ENCODE assay signal across 8 cellular contexts in genomic region chr7:151051108-151051507, GRCh38. TPM values are rescaled to one million over a fixed set of nuclear protein-coding genes. Genes with fewer than 3 reads are reported as not detected.
DNase-seq lines count a peak whose midpoint lies in the region; ATAC-seq and TF ChIP-seq lines count a peak whose summit lies in the region.

No MANE protein-coding gene starts in this region.

- H3K27ac ChIP-seq in right lobe of liver (no peak overlapping the region), PC-9 (no peak overlapping the region)

- H2AFZ ChIP-seq in PC-9: no peak overlapping the region

- DNase-seq in Daoy (ENCODE audit: low read depth) (peak; percentile 80), WTC11 (ENCODE audit: low spot score) (peak; percentile 90), right lobe of liver (peak in 1 of 3 donors; percentile 61), PC-9 (no peak), cortex of kidney (lab: John Stamatoyannopoulos, UW) (no peak)
- peak; percentile 59 for DNase-seq in central memory CD4-positive, alpha-beta T cell
- peak; percentile 57 for DNase-seq in stimulated activated naive CD8-positive, alpha-beta T cell treated with anti-CD3 and anti-CD28 coated beads, Interleukin-15, Interleukin-2, amounts not matched to agents 100 U/mL and 50 U/mL, for 24 hours

- no peak overlapping the region for H3K4me3 Mint-ChIP-seq in WTC11

- H3K4me1 Mint-ChIP-seq in WTC11: peaks cover 3% of the 10 kb centered on the region; the same call in 1 of the 2 replicates

- ATAC-seq in WTC11 (peak; percentile 85), right lobe of liver (peak; percentile 45 to 79 (median 56)), HG02571 (IDR thresholded peaks at IDR 0.05; ENCODE audit: unreplicated experiment) (no peak)
- peak; percentile 62 for ATAC-seq in stimulated activated naive CD8-positive, alpha-beta T cell treated with anti-CD3 and anti-CD28 coated beads, Interleukin-15, Interleukin-2, amounts not matched to agents 100 U/mL and 50 U/mL, for 24 hours

- no peaks in the 10 kb centered on the region; the same call in 1 of the 2 replicates for H3K36me3 Mint-ChIP-seq in WTC11

- no peaks in the 10 kb centered on the region for H3K9me3 Mint-ChIP-seq in WTC11

- H3F3A ChIP-seq in PC-9 (ENCODE audit: insufficient read depth, low read depth): peaks cover 26% of the 10 kb centered on the region; the same call in 1 of the 2 replicates

- H3K9me2 ChIP-seq in PC-9 (ENCODE audit: insufficient read depth): no peaks in the 10 kb centered on the region

- H3K27ac Mint-ChIP-seq in WTC11: no peak overlapping the region

- H3K79me2 ChIP-seq in PC-9 (ENCODE audit: low read depth): no peaks in the 10 kb centered on the region

- no peak for TF ChIP-seq POLR2A in right lobe of liver (IDR thresholded peaks at IDR 0.05)

- no peaks in the 10 kb centered on the region for H3K27me3 ChIP-seq in right lobe of liver
- no peaks in the 10 kb centered on the region for H3K27me3 ChIP-seq in PC-9 (ENCODE audit: insufficient read depth, low read depth)

- H3K36me3 ChIP-seq in right lobe of liver (no peaks in the 10 kb centered on the region), PC-9 (ENCODE audit: low read depth) (no peaks in the 10 kb centered on the region)

- CTCF ChIA-PET in WTC11 (lab: Charles Lee): interaction anchor here (0.5 to 4.2 kb wide), 16 partner anchors 9 to 1218 kb away, joined by 3 to 34 read pairs (median 4); partner anchors contain the start of gene ABCB8
- CTCF ChIA-PET in PC-9 (lab: Charles Lee): no interaction called here

- peaks cover 34% of the 10 kb centered on the region for H3K27me3 Mint-ChIP-seq in WTC11 (ENCODE audit: low read depth)

- BruUV-seq in PC-9 (replicated peaks; lab: Mats Ljungman, UMichigan): no TSS peak

- H3K9me3 ChIP-seq in right lobe of liver (no peaks in the 10 kb centered on the region), PC-9 (ENCODE audit: insufficient read depth, low read depth) (no peaks in the 10 kb centered on the region)

- TF ChIP-seq CTCF in WTC11 (IDR thresholded peaks at IDR 0.05) (no peak), right lobe of liver (IDR thresholded peaks at IDR 0.05) (no peak), PC-9 (conservative IDR thresholded peaks at IDR 0.05) (no peak)

- H3K4me3 ChIP-seq in right lobe of liver (no peak overlapping the region), PC-9 (no peak overlapping the region)

- no peaks in the 10 kb centered on the region for H3K4me1 ChIP-seq in right lobe of liver
- peaks cover 18% of the 10 kb centered on the region for H3K4me1 ChIP-seq in PC-9 (replicated peaks; ENCODE audit: insufficient read depth)

- intact Hi-C loops in right lobe of liver (cut with DNase I): no loop called here
- intact Hi-C loops in PC-9 (cut with micrococcal nuclease; ENCODE audit: unreplicated experiment): no loop called here

- 7% methylated on average over 7 of the region's 50 CpGs for WGBS in right lobe of liver (ENCODE audit: insufficient coverage, low coverage, low lambda C conversion rate, missing lambda C conversion rate)

- H4K20me1 ChIP-seq in PC-9 (ENCODE audit: insufficient read depth): no peaks in the 10 kb centered on the region

- POLR2A ChIA-PET in WTC11 (lab: Charles Lee): interaction anchor here (1.1 to 1.9 kb wide), 4 partner anchors 11 to 38 kb away, joined by 3 to 11 read pairs (median 4); partner anchors contain the start of gene FASTK
- POLR2A ChIA-PET in PC-9 (lab: Charles Lee; ENCODE audit: unreplicated experiment): no interaction called here

- no peak overlapping the region for H3K4me2 ChIP-seq in PC-9

TF ChIP-seq in WTC11, 78 proteins besides CTCF, POLR2A, EP300 and RAD21 (continues in another document):
- TF ChIP-seq ZNF512 (CRISPR knock-in tag; IDR thresholded peaks at IDR 0.05; ENCODE audit: borderline replicate concordance) (peak; percentile 50; the same call in 1 of the 2 replicates), TP53 (CRISPR knock-in tag; IDR thresholded peaks at IDR 0.05) (no peak; the same call in 1 of the 2 replicates), SMAD3 (CRISPR knock-in tag; IDR thresholded peaks at IDR 0.05; ENCODE audit: borderline replicate concordance) (peak; percentile 98), ZBTB21 (CRISPR knock-in tag; IDR thresholded peaks at IDR 0.05; ENCODE audit: borderline replicate concordance) (no peak)
- TF ChIP-seq, protein P1, sequence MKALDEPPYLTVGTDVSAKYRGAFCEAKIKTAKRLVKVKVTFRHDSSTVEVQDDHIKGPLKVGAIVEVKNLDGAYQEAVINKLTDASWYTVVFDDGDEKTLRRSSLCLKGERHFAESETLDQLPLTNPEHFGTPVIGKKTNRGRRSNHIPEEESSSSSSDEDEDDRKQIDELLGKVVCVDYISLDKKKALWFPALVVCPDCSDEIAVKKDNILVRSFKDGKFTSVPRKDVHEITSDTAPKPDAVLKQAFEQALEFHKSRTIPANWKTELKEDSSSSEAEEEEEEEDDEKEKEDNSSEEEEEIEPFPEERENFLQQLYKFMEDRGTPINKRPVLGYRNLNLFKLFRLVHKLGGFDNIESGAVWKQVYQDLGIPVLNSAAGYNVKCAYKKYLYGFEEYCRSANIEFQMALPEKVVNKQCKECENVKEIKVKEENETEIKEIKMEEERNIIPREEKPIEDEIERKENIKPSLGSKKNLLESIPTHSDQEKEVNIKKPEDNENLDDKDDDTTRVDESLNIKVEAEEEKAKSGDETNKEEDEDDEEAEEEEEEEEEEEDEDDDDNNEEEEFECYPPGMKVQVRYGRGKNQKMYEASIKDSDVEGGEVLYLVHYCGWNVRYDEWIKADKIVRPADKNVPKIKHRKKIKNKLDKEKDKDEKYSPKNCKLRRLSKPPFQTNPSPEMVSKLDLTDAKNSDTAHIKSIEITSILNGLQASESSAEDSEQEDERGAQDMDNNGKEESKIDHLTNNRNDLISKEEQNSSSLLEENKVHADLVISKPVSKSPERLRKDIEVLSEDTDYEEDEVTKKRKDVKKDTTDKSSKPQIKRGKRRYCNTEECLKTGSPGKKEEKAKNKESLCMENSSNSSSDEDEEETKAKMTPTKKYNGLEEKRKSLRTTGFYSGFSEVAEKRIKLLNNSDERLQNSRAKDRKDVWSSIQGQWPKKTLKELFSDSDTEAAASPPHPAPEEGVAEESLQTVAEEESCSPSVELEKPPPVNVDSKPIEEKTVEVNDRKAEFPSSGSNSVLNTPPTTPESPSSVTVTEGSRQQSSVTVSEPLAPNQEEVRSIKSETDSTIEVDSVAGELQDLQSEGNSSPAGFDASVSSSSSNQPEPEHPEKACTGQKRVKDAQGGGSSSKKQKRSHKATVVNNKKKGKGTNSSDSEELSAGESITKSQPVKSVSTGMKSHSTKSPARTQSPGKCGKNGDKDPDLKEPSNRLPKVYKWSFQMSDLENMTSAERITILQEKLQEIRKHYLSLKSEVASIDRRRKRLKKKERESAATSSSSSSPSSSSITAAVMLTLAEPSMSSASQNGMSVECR (CRISPR knock-in tag; IDR thresholded peaks at IDR 0.05; ENCODE audit: borderline replicate concordance): peak; percentile 100
- TF ChIP-seq, protein P2, sequence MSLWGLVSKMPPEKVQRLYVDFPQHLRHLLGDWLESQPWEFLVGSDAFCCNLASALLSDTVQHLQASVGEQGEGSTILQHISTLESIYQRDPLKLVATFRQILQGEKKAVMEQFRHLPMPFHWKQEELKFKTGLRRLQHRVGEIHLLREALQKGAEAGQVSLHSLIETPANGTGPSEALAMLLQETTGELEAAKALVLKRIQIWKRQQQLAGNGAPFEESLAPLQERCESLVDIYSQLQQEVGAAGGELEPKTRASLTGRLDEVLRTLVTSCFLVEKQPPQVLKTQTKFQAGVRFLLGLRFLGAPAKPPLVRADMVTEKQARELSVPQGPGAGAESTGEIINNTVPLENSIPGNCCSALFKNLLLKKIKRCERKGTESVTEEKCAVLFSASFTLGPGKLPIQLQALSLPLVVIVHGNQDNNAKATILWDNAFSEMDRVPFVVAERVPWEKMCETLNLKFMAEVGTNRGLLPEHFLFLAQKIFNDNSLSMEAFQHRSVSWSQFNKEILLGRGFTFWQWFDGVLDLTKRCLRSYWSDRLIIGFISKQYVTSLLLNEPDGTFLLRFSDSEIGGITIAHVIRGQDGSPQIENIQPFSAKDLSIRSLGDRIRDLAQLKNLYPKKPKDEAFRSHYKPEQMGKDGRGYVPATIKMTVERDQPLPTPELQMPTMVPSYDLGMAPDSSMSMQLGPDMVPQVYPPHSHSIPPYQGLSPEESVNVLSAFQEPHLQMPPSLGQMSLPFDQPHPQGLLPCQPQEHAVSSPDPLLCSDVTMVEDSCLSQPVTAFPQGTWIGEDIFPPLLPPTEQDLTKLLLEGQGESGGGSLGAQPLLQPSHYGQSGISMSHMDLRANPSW (CRISPR knock-in tag; conservative IDR thresholded peaks at IDR 0.05; ENCODE audit: low read depth): no peak

RNA-seq across cellular contexts. Expression of gene ASIC3, which starts 2.8 kb away (rescaled TPM):
- 0.12 and 1.5 TPM in 2 replicates for total RNA-seq in Daoy (2014; rRNA removed; shearing (Covaris generic))
- total RNA-seq in WTC11 (2021): 3.4 to 5.5 TPM (median 5.2 TPM) in 3 replicates
- 1 to 10 TPM in 5 of 6 experiments, under 1 TPM in 1; 0.53 to 1.2 (median 1.2) TPM for total RNA-seq in right lobe of liver
- total RNA-seq in PC-9 (2021): 7.6 and 10.5 TPM in 2 replicates

RNA-seq across cellular contexts. Expression of gene CDK5, which starts 6.6 kb away (rescaled TPM):
- 56.6 and 63.8 TPM in 2 replicates for total RNA-seq in Daoy (2014; rRNA removed; shearing (Covaris generic))
- 23.6 to 27.8 TPM (median 24.5 TPM) in 3 replicates for total RNA-seq in WTC11 (2021)
- total RNA-seq in right lobe of liver: 1 to 10 TPM; 5.0 to 9.6 (median 6.1) TPM
- total RNA-seq in PC-9 (2021): 45.7 and 58.4 TPM in 2 replicates

RNA-seq across cellular contexts. Expression of gene SLC4A2, which starts 8.3 kb away (rescaled TPM):
- total RNA-seq in Daoy (2014; rRNA removed; shearing (Covaris generic)): 157 and 195 TPM in 2 replicates
- total RNA-seq in WTC11 (2021) (131 to 164 TPM (median 131 TPM) in 3 replicates), right lobe of liver (100 to 1,000 TPM in 4 of 6 experiments, 10 to 100 TPM in 2; 74.0 to 140 (median 106) TPM), PC-9 (2021) (199 and 245 TPM in 2 replicates)

RNA-seq across cellular contexts. Expression of gene ABCB8, which starts 22.9 kb away (rescaled TPM):
- total RNA-seq in Daoy (2014; rRNA removed; shearing (Covaris generic)): 44.2 and 49.1 TPM in 2 replicates
- total RNA-seq in WTC11 (2021) (27.9 to 35.9 TPM (median 28.4 TPM) in 3 replicates), right lobe of liver (10 to 100 TPM; 22.3 to 33.8 (median 26.8) TPM), PC-9 (2021) (51.8 and 61.9 TPM in 2 replicates)

RNA-seq across cellular contexts. Expression of gene ATG9B, which starts 26.8 kb away (rescaled TPM):
- not detected in 2 replicates for total RNA-seq in Daoy (2014; rRNA removed; shearing (Covaris generic))
- total RNA-seq in WTC11 (2021) (2.4 to 3.8 TPM (median 2.4 TPM) in 3 replicates), right lobe of liver (under 1 TPM in 1 of 6 experiments, not detected in 5; 0.40 TPM), PC-9 (2021) (9.7 and 13.7 TPM in 2 replicates)

Comparison
In these comparisons a context has a peak if more than half of its experiments do, and no peak if none do; other contexts are left out.
1. DNase-seq: peak in Daoy (single experiment), WTC11 (single experiment), central memory CD4-positive, alpha-beta T cell (single experiment) and stimulated activated naive CD8-positive, alpha-beta T cell treated with anti-CD3 and anti-CD28 coated beads, Interleukin-15, Interleukin-2, amounts not matched to agents 100 U/mL and 50 U/mL, for 24 hours (single experiment); none in PC-9 (0 of 2) and cortex of kidney (single experiment).